ENCODE assay signal across 8 cellular contexts in genomic region chr19:1094978-1095701, GRCh38. TPM values are rescaled to one million over a fixed set of nuclear protein-coding genes. Genes with fewer than 3 reads are reported as not detected.
DNase-seq lines count a peak whose midpoint lies in the region; ATAC-seq and TF ChIP-seq lines count a peak whose summit lies in the region.

TSS of gene POLR2E (minus strand) at chr19:1095375. CDS start at chr19:1095315, 60 bp downstream.

- DNase-seq in NCI-H1930 (lab: John Stamatoyannopoulos, UW), result peak; percentile 90 to 96
- peak; percentile 99 for DNase-seq in T-helper 9 cell
- peak; percentile 97 for DNase-seq in astrocyte of the cerebellum (ENCODE audit: low read depth)
- peak; percentile 98 for DNase-seq in hepatic stellate cell (ENCODE audit: low spot score)
- peak; percentile 91 for DNase-seq in renal cortical epithelial cell (ENCODE audit: low read depth)

- peak; percentile 63 for ATAC-seq in GM18499 (IDR thresholded peaks at IDR 0.05; ENCODE audit: insufficient read depth, unreplicated experiment)
- peak; percentile 77 for ATAC-seq in HG02943 (IDR thresholded peaks at IDR 0.05; ENCODE audit: low read depth, unreplicated experiment)
- ATAC-seq in GM19455 (IDR thresholded peaks at IDR 0.05; ENCODE audit: unreplicated experiment), result no peak

- H3K4me3 ChIP-seq in astrocyte of the cerebellum (ENCODE audit: low read depth, low read length), result peak within 1 kb of the TSS; percentile 88

- in situ Hi-C loops in astrocyte of the cerebellum (cut with HindIII; ENCODE audit: low sequenced_read_pairs), result no loop called here

- TF ChIP-seq CTCF in astrocyte of the cerebellum (IDR thresholded peaks at IDR 0.05; ENCODE audit: low read depth, low read length, missing control alignments), result no peak

RNA-seq across cellular contexts. Expression of gene POLR2E, which starts in this region (rescaled TPM):
- 101 and 168 TPM in 2 replicates for total RNA-seq in renal cortical epithelial cell
